Comparison of ENCODE assay signal across 11 cellular contexts in the genomic region with DNA sequence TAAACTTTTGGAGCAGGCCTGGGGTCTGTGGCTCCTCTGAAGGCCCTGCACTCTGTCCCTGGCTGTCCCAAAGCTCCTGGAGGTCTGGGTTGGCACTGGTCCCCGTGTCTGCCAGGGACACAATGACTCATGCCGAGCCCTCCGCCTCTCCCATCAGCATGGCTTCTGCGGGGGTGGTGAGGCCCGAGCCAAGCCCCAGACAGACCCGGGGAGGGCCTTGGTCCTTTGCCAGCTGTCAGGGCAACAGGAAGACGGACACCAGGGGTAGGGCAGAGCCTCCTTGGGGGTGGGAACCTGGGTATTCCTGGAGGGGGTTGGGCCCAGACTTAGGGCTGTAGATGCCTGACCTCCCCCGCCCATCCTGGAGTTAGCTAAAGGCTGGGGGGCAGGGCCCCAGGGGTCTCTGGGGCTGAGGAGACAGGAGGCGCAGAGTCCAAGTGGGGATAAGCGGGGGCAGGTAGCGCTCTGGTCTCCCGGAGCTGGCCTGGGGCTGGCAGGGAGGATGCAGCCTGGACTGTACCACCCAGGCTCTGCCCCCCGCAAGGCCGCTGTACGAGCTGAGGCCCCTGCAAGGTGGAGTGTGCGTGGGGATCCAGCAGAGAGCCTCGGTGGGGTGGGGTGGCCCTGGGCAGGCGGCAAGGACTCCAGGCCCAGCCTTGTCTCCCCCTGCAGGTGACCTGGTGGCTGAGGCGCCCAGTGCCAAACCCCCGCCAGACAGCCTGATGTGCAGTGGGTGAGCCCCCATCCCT. TPM values are rescaled to one million over a fixed set of nuclear protein-coding genes. Genes with fewer than 3 reads are reported as not detected.
DNase-seq lines count a peak whose midpoint lies in the region; ATAC-seq, FAIRE-seq and TF ChIP-seq lines count a peak whose summit lies in the region.
"Had no signal": no experiment of that assay in that cellular context is flagged by ENCODE, and none has a peak within 500 bp of the region (broad histone marks: within the 10 kb centered on the region; RNA-seq: fewer than 3 reads in every experiment).

No MANE protein-coding gene starts in this region.

- H3K9me3 ChIP-seq in IMR-90 (ENCODE audit: control insufficient read depth, insufficient read depth, low read length) (no peaks in the 10 kb centered on the region), HepG2 (ENCODE audit: low read length) (no peaks in the 10 kb centered on the region)

- no peak overlapping the region for H3K56ac ChIP-seq in IMR-90 (ENCODE audit: extremely low read depth, insufficient read depth, low read length)

- no peak overlapping the region for H3K27ac Mint-ChIP-seq in activated CD8-positive, alpha-beta memory T cell treated with anti-CD3 and anti-CD28 coated beads, Interleukin-2, amount 10 ng/mL, durations not matched to agents 7 days and 5 days
- H3K27ac Mint-ChIP-seq: CD4-positive, alpha-beta T cell had no signal

- DNase-seq in A172 (ENCODE audit: low spot score): peak; percentile 88
- DNase-seq in IMR-90: peak; percentile 85
- peak in 13 of 61 donors; percentile 23 to 69 (median 35) for DNase-seq in caudate nucleus (lab: John Stamatoyannopoulos, UW)
- peak; percentile 24 for DNase-seq in HepG2 (ENCODE audit: low spot score)
- no peak for DNase-seq in activated effector memory CD4-positive, alpha-beta T cell treated with anti-CD3 and anti-CD28 coated beads, Interleukin-2, amount 50 U/mL, for 16 hours
- no peak for DNase-seq in GM19240 (ENCODE audit: insufficient read length, low spot score)
- DNase-seq in activated CD8-positive, alpha-beta memory T cell treated with anti-CD3 and anti-CD28 coated beads, Interleukin-2, amount 10 ng/mL, durations not matched to agents 7 days and 5 days: no peak
- DNase-seq: CD4-positive, alpha-beta T cell had no signal

- H4K8ac ChIP-seq in IMR-90 (ENCODE audit: low read depth in 2 of 2, low read length in 2 of 2): no peak overlapping the region

- TF ChIP-seq POLR2A in IMR-90 (IDR thresholded peaks at IDR 0.05; ENCODE audit: low read depth, low read length): no peak
- TF ChIP-seq POLR2A in HepG2 (IDR thresholded peaks at IDR 0.05; ENCODE audit: insufficient read depth in 1 of 2, low read depth in 2 of 2, low read length in 2 of 2): no peak

- no peak overlapping the region for H2BK15ac ChIP-seq in IMR-90 (ENCODE audit: low read depth, low read length)

- no TSS peak for BruUV-seq in IMR-90 (replicated peaks; lab: Mats Ljungman, UMichigan)
- no TSS peak for BruUV-seq in HepG2 (replicated peaks; lab: Mats Ljungman, UMichigan)

- no peaks in the 10 kb centered on the region for H3K36me3 Mint-ChIP-seq in activated CD8-positive, alpha-beta memory T cell treated with anti-CD3 and anti-CD28 coated beads, Interleukin-2, amount 10 ng/mL, durations not matched to agents 7 days and 5 days

- H3K79me2 ChIP-seq in HepG2 (ENCODE audit: insufficient read depth, low read length): no peaks in the 10 kb centered on the region

- ATAC-seq in IMR-90 (ENCODE audit: low read depth): peak; percentile 89
- ATAC-seq in HepG2: peak; percentile 56
- no peak for ATAC-seq in HG03095 (IDR thresholded peaks at IDR 0.05; ENCODE audit: unreplicated experiment)
- no peak for ATAC-seq in activated CD8-positive, alpha-beta memory T cell treated with anti-CD3 and anti-CD28 coated beads, Interleukin-2, amount 10 ng/mL, durations not matched to agents 7 days and 5 days

- no peak overlapping the region for H3K14ac ChIP-seq in IMR-90 (replicated peaks; ENCODE audit: low read depth, low read length)

- 0 out of 4 replicates have a peak, but pooled peaks cover 0 to 10% of the 10 kb centered on the region in 2 experiments for H3K79me1 ChIP-seq in IMR-90 (ENCODE audit: low read depth in 1 of 2, low read length in 2 of 2)

- H3K27me3 ChIP-seq in IMR-90 (ENCODE audit: control insufficient read depth, insufficient read depth, low read length) (no peaks in the 10 kb centered on the region), HepG2 (ENCODE audit: control insufficient read depth in 1 of 2, insufficient read depth in 2 of 2, low read length in 2 of 2) (no peaks in the 10 kb centered on the region)

- POLR2A ChIA-PET in IMR-90 (lab: Charles Lee; ENCODE audit: unreplicated experiment): interaction anchor here (0.5 kb wide), 1 partner anchor 1096 kb away, joined by 5 read pairs; no protein-coding TSS in a partner anchor
- POLR2A ChIA-PET in HepG2 (lab: Yijun Ruan, JAX): no interaction called here

- no peak overlapping the region for H3K4me3 Mint-ChIP-seq in activated CD8-positive, alpha-beta memory T cell treated with anti-CD3 and anti-CD28 coated beads, Interleukin-2, amount 10 ng/mL, durations not matched to agents 7 days and 5 days
- H3K4me3 Mint-ChIP-seq: CD4-positive, alpha-beta T cell had no signal

- H3K4me1 ChIP-seq in IMR-90 (ENCODE audit: control insufficient read depth, insufficient read depth, low read length) (peaks cover 9% of the 10 kb centered on the region), HepG2 (ENCODE audit: insufficient read depth, low read length) (peaks cover 11% of the 10 kb centered on the region; the same call in 1 of the 2 replicates)

- no peaks in the 10 kb centered on the region for H3K27me3 Mint-ChIP-seq in activated CD8-positive, alpha-beta memory T cell treated with anti-CD3 and anti-CD28 coated beads, Interleukin-2, amount 10 ng/mL, durations not matched to agents 7 days and 5 days
- H3K27me3 Mint-ChIP-seq: CD4-positive, alpha-beta T cell had no signal

- peak overlapping the region; percentile 87 for H2AK9ac ChIP-seq in IMR-90 (replicated peaks; ENCODE audit: low read depth, low read length, poor library complexity)

- TF ChIP-seq EP300 in HepG2 (IDR thresholded peaks at IDR 0.05; ENCODE audit: low read depth in 2 of 2, low read length in 2 of 2) (no peak), HepG2 (CRISPR knock-in tag; IDR thresholded peaks at IDR 0.05; ENCODE audit: borderline replicate concordance) (no peak)

- H2AFZ ChIP-seq in IMR-90 (replicated peaks; ENCODE audit: low read length, poor library complexity) (peak overlapping the region; percentile 3), HepG2 (ENCODE audit: low read length) (no peak overlapping the region)

- in situ Hi-C loops in IMR-90 (cut with MboI; ENCODE audit: low sequenced_read_pairs): no loop called here
- in situ Hi-C loops in HepG2 (cut with HindIII; ENCODE audit: extremely low pct_ligation_motif_present, low pct_unique_long_range_greater_than_20kb): no loop called here

- H4K91ac ChIP-seq in IMR-90 (ENCODE audit: insufficient read depth, low read depth, low read length): no peak overlapping the region

- H3K27ac ChIP-seq in IMR-90 (ENCODE audit: insufficient read depth, low read length) (peak overlapping the region; percentile 3), caudate nucleus (ENCODE audit: low read depth, low read length) (peak overlapping the region; percentile 44), HepG2 (ENCODE audit: extremely low read length, insufficient read depth, low read length) (no peak overlapping the region)
- H3K27ac ChIP-seq: HL-60 had no signal

- TF ChIP-seq RAD21 in IMR-90 (IDR thresholded peaks at IDR 0.05; ENCODE audit: low read length): no peak
- TF ChIP-seq RAD21 in HepG2 (CRISPR knock-in tag; IDR thresholded peaks at IDR 0.05): peak; percentile 44; the same call in 1 of the 2 replicates

- H3K36me3 ChIP-seq in IMR-90 (ENCODE audit: control insufficient read depth, insufficient read depth, low read length) (peaks cover 76% of the 10 kb centered on the region), HepG2 (replicated peaks in 1 of 2; ENCODE audit: control insufficient read depth in 1 of 2, insufficient read depth in 2 of 2, low read length in 2 of 2) (peaks cover 24 to 54% of the 10 kb centered on the region in 2 experiments; a peak in 4 of 5 replicates)

- no peak overlapping the region for H3K18ac ChIP-seq in IMR-90 (ENCODE audit: low read depth, low read length)

- FAIRE-seq in HepG2 (lab: Jason Lieb, UNC): no peak

- H4K20me1 ChIP-seq in IMR-90 (ENCODE audit: insufficient read depth, low read length) (peaks cover 14% of the 10 kb centered on the region; the same call in 1 of the 2 replicates), HepG2 (ENCODE audit: insufficient read depth, low read length) (0 out of 2 replicates have a peak, but pooled peaks cover 4% of the 10 kb centered on the region)

- no peak overlapping the region for H3K9ac ChIP-seq in IMR-90 (ENCODE audit: low read depth, low read length)
- no peak overlapping the region for H3K9ac ChIP-seq in HepG2 (ENCODE audit: insufficient read depth, low read depth, low read length)

- H3K9me1 ChIP-seq in IMR-90 (ENCODE audit: insufficient read depth, low read length): no peaks in the 10 kb centered on the region

- intact Hi-C loops in IMR-90 (cut with micrococcal nuclease): no loop called here
- intact Hi-C loops in HepG2 (cut with micrococcal nuclease; ENCODE audit: unreplicated experiment): loop anchor here (5.0 kb wide), 1 partner anchor 60 kb away; no protein-coding TSS in a partner anchor

- H3K4ac ChIP-seq in IMR-90 (ENCODE audit: low read depth, low read length): no peak overlapping the region; the same call in 1 of the 2 replicates

- H2BK20ac ChIP-seq in IMR-90 (ENCODE audit: low read depth, low read length): no peak overlapping the region; the same call in 1 of the 2 replicates

- dilution Hi-C loops in IMR-90 (cut with HindIII; ENCODE audit: low sequenced_read_pairs, unreplicated experiment): no loop called here

- CTCF ChIA-PET in IMR-90 (lab: Yijun Ruan, JAX): no interaction called here
- CTCF ChIA-PET in HepG2 (lab: Yijun Ruan, JAX; ENCODE audit: low intra/inter-chr PET ratio, low total read pairs): no interaction called here
- CTCF ChIA-PET in activated CD8-positive, alpha-beta memory T cell treated with anti-CD3 and anti-CD28 coated beads, Interleukin-2, amount 10 ng/mL, durations not matched to agents 7 days and 5 days (lab: Charles Lee): interaction anchor here (0.7 kb wide), 1 partner anchor 74 kb away, joined by 3 read pairs; no protein-coding TSS in a partner anchor

- no peak overlapping the region for H3K4me3 ChIP-seq in IMR-90 (ENCODE audit: insufficient read depth, low read depth, low read length)
- no peak overlapping the region for H3K4me3 ChIP-seq in HepG2 (replicated peaks in 1 of 3; ENCODE audit: insufficient read depth in 1 of 3, low read depth in 2 of 3, low read length in 3 of 3)
- H3K4me3 ChIP-seq: skin epidermis had no signal

- H3K23ac ChIP-seq in IMR-90 (ENCODE audit: low read depth, low read length): no peak overlapping the region

- no peak overlapping the region for H2BK120ac ChIP-seq in IMR-90 (ENCODE audit: low read depth, low read length)

- WGBS in IMR-90 (ENCODE audit: extremely low coverage in 2 of 2, insufficient read length in 1 of 2), 2 experiments: 40% methylated on average over 9 of the region's 20 CpGs; no CpG with 5 or more reads in 1 of the 2 experiments
- 81% methylated on average over 10 of the region's 20 CpGs for WGBS in HepG2 (ENCODE audit: low lambda C conversion rate)

- H3K9me3 Mint-ChIP-seq in activated CD8-positive, alpha-beta memory T cell treated with anti-CD3 and anti-CD28 coated beads, Interleukin-2, amount 10 ng/mL, durations not matched to agents 7 days and 5 days (ENCODE audit: low read depth): no peaks in the 10 kb centered on the region
- H3K9me3 Mint-ChIP-seq: CD4-positive, alpha-beta T cell had no signal

- TF ChIP-seq CTCF in IMR-90 (conservative IDR thresholded peaks at IDR 0.05; ENCODE audit: low read depth, low read length): no peak
- peak; percentile 51 for TF ChIP-seq CTCF in HepG2 (CRISPR knock-in tag; IDR thresholded peaks at IDR 0.05)

- no peaks in the 10 kb centered on the region for H3K4me1 Mint-ChIP-seq in activated CD8-positive, alpha-beta memory T cell treated with anti-CD3 and anti-CD28 coated beads, Interleukin-2, amount 10 ng/mL, durations not matched to agents 7 days and 5 days

- H3K4me2 ChIP-seq in IMR-90 (ENCODE audit: low read depth, low read length) (no peak overlapping the region), HepG2 (ENCODE audit: low read depth, low read length) (no peak overlapping the region)

- no peak overlapping the region; the same call in 1 of the 2 replicates for H2AK5ac ChIP-seq in IMR-90 (ENCODE audit: low read depth, low read length)

- no peak overlapping the region for H4K5ac ChIP-seq in IMR-90 (ENCODE audit: low read depth, low read length)

- H2BK5ac ChIP-seq in IMR-90 (ENCODE audit: low read depth, low read length, poor library complexity, severe bottlenecking): peak overlapping the region; percentile 40

RNA-seq across cellular contexts. Expression of a gene that starts 16.4 kb away (rescaled TPM):
- 13.6 and 17.5 TPM in 2 replicates for total RNA-seq in A172 (2014; rRNA removed; shearing (Covaris generic))
- total RNA-seq in IMR-90 (2012; rRNA removed) (11.4 and 14.0 TPM in 2 replicates), HepG2 (2016; rRNA removed; fragmentation: Illumina TruSeq; extraction: Trizol) (23.5 and 24.7 TPM in 2 replicates)
- polyA plus RNA-seq in IMR-90 (2012; rRNA removed) (33.1 and 36.7 TPM in 2 replicates), HepG2 (2011; rRNA removed) (19.2 and 28.3 TPM in 2 replicates)
- polyA plus RNA-seq in IMR-90 (2012; cell fraction: cytosol; rRNA removed): 28.6 and 35.9 TPM in 2 replicates
- polyA plus RNA-seq in IMR-90 (2012; cell fraction: nucleus; rRNA removed; ENCODE audit: low replicate concordance): 86.5 and 151 TPM in 2 replicates
- total RNA-seq in HepG2 (2016; cell fraction: cytosol; rRNA removed; fragmentation: Illumina TruSeq; extraction: Trizol; ENCODE audit: low read depth): 6.6 and 7.1 TPM in 2 replicates
- total RNA-seq in HepG2 (2016; cell fraction: insoluble cytoplasmic fraction; rRNA removed; fragmentation: Illumina TruSeq; extraction: Trizol): 21.9 and 25.6 TPM in 2 replicates
- total RNA-seq in HepG2 (2016; cell fraction: membrane; rRNA removed; fragmentation: Illumina TruSeq; extraction: Trizol): 11.7 and 15.8 TPM in 2 replicates
- 22.3 and 22.5 TPM in 2 replicates for total RNA-seq in HepG2 (2016; cell fraction: nucleus; rRNA removed; fragmentation: Illumina TruSeq; extraction: Trizol)
- 18.9 and 22.1 TPM in 2 replicates for polyA plus RNA-seq in HepG2 (2011; cell fraction: cytosol; rRNA removed)
- polyA plus RNA-seq in HepG2 (2011; cell fraction: nucleus; rRNA removed): 51.5 and 61.7 TPM in 2 replicates
- polyA plus RNA-seq in HepG2 (2012): 16.6 and 23.7 TPM in 2 replicates
- 6.6 and 8.0 TPM in 2 replicates for polyA plus RNA-seq in HepG2 (2016; cell fraction: cytosol; fragmentation: Illumina TruSeq; extraction: Trizol; ENCODE audit: low read depth)
- polyA plus RNA-seq in HepG2 (2016; cell fraction: insoluble cytoplasmic fraction; fragmentation: Illumina TruSeq; extraction: Trizol; ENCODE audit: low read depth): 37.8 and 38.4 TPM in 2 replicates
- polyA plus RNA-seq in HepG2 (2016; cell fraction: membrane; fragmentation: Illumina TruSeq; extraction: Trizol; ENCODE audit: low read depth): 14.2 and 18.7 TPM in 2 replicates
- 70.5 and 72.7 TPM in 2 replicates for polyA plus RNA-seq in HepG2 (2016; cell fraction: nucleus; fragmentation: Illumina TruSeq; extraction: Trizol; ENCODE audit: insufficient read depth, low read depth)
- polyA minus RNA-seq in HepG2 (2011; rRNA and poly(A)+ RNA removed; ENCODE audit: low replicate concordance): 26.1 and 71.1 TPM in 2 replicates
- 10.4 and 12.3 TPM in 2 replicates for polyA minus RNA-seq in HepG2 (2011; cell fraction: cytosol; rRNA and poly(A)+ RNA removed)
- 31.2 and 34.2 TPM in 2 replicates for polyA minus RNA-seq in HepG2 (2011; cell fraction: nucleus; rRNA and poly(A)+ RNA removed)
- 10 to 100 TPM; 64.2 to 69.3 TPM for total RNA-seq in activated CD8-positive, alpha-beta memory T cell treated with anti-CD3 and anti-CD28 coated beads, Interleukin-2, amount 10 ng/mL, durations not matched to agents 7 days and 5 days

RNA-seq across cellular contexts. Expression of a gene that starts 18.3 kb away (rescaled TPM):
- total RNA-seq in A172 (2014; rRNA removed; shearing (Covaris generic)): 6.9 and 8.0 TPM in 2 replicates
- 1.8 and 1.9 TPM in 2 replicates for total RNA-seq in IMR-90 (2012; rRNA removed)
- 19.2 and 20.0 TPM in 2 replicates for polyA plus RNA-seq in IMR-90 (2012; rRNA removed)
- 7.8 and 17.2 TPM in 2 replicates for polyA plus RNA-seq in IMR-90 (2012; cell fraction: cytosol; rRNA removed)
- 80.3 and 166 TPM in 2 replicates for polyA plus RNA-seq in IMR-90 (2012; cell fraction: nucleus; rRNA removed; ENCODE audit: low replicate concordance)
- total RNA-seq in HepG2 (2016; rRNA removed; fragmentation: Illumina TruSeq; extraction: Trizol): 1.7 and 2.8 TPM in 2 replicates
- 1.9 and 2.4 TPM in 2 replicates for total RNA-seq in HepG2 (2016; cell fraction: cytosol; rRNA removed; fragmentation: Illumina TruSeq; extraction: Trizol; ENCODE audit: low read depth)
- total RNA-seq in HepG2 (2016; cell fraction: insoluble cytoplasmic fraction; rRNA removed; fragmentation: Illumina TruSeq; extraction: Trizol): 1.6 and 3.3 TPM in 2 replicates
- total RNA-seq in HepG2 (2016; cell fraction: membrane; rRNA removed; fragmentation: Illumina TruSeq; extraction: Trizol): 1.7 and 2.8 TPM in 2 replicates
- total RNA-seq in HepG2 (2016; cell fraction: nucleus; rRNA removed; fragmentation: Illumina TruSeq; extraction: Trizol): 4.9 and 6.0 TPM in 2 replicates
- 10.1 and 13.9 TPM in 2 replicates for polyA plus RNA-seq in HepG2 (2011; rRNA removed)
- 2.2 and 3.2 TPM in 2 replicates for polyA plus RNA-seq in HepG2 (2011; cell fraction: cytosol; rRNA removed)
- polyA plus RNA-seq in HepG2 (2011; cell fraction: nucleus; rRNA removed): 132 and 157 TPM in 2 replicates
- polyA plus RNA-seq in HepG2 (2012): 16.0 and 35.4 TPM in 2 replicates
- 0.21 and 0.24 TPM in 2 replicates for polyA plus RNA-seq in HepG2 (2016; cell fraction: cytosol; fragmentation: Illumina TruSeq; extraction: Trizol; ENCODE audit: low read depth)
- polyA plus RNA-seq in HepG2 (2016; cell fraction: insoluble cytoplasmic fraction; fragmentation: Illumina TruSeq; extraction: Trizol; ENCODE audit: low read depth): 3.6 and 5.0 TPM in 2 replicates
- polyA plus RNA-seq in HepG2 (2016; cell fraction: membrane; fragmentation: Illumina TruSeq; extraction: Trizol; ENCODE audit: low read depth): 0.60 and 0.72 TPM in 2 replicates
- polyA plus RNA-seq in HepG2 (2016; cell fraction: nucleus; fragmentation: Illumina TruSeq; extraction: Trizol; ENCODE audit: insufficient read depth, low read depth): 27.6 and 31.1 TPM in 2 replicates
- 11.3 and 13.5 TPM in 2 replicates for polyA minus RNA-seq in HepG2 (2011; rRNA and poly(A)+ RNA removed; ENCODE audit: low replicate concordance)
- polyA minus RNA-seq in HepG2 (2011; cell fraction: cytosol; rRNA and poly(A)+ RNA removed): 7.8 and 10.2 TPM in 2 replicates
- 15.5 and 17.8 TPM in 2 replicates for polyA minus RNA-seq in HepG2 (2011; cell fraction: nucleus; rRNA and poly(A)+ RNA removed)
- 10 to 100 TPM; 20.2 to 24.4 TPM for total RNA-seq in activated CD8-positive, alpha-beta memory T cell treated with anti-CD3 and anti-CD28 coated beads, Interleukin-2, amount 10 ng/mL, durations not matched to agents 7 days and 5 days

RNA-seq across cellular contexts. Expression of a gene that starts 37.0 kb away (rescaled TPM):
- total RNA-seq in A172 (2014; rRNA removed; shearing (Covaris generic)): 6.6 and 6.8 TPM in 2 replicates
- 4.3 and 5.3 TPM in 2 replicates for total RNA-seq in IMR-90 (2012; rRNA removed)
- polyA plus RNA-seq in IMR-90 (2012; rRNA removed): 10.3 and 11.4 TPM in 2 replicates
- polyA plus RNA-seq in IMR-90 (2012; cell fraction: cytosol; rRNA removed): 5.7 and 6.6 TPM in 2 replicates
- 20.1 and 26.9 TPM in 2 replicates for polyA plus RNA-seq in IMR-90 (2012; cell fraction: nucleus; rRNA removed; ENCODE audit: low replicate concordance)
- 5.0 and 8.4 TPM in 2 replicates for total RNA-seq in HepG2 (2016; rRNA removed; fragmentation: Illumina TruSeq; extraction: Trizol)
- total RNA-seq in HepG2 (2016; cell fraction: cytosol; rRNA removed; fragmentation: Illumina TruSeq; extraction: Trizol; ENCODE audit: low read depth): 4.7 TPM in 2 replicates
- total RNA-seq in HepG2 (2016; cell fraction: insoluble cytoplasmic fraction; rRNA removed; fragmentation: Illumina TruSeq; extraction: Trizol): 3.7 and 7.0 TPM in 2 replicates
- 6.0 and 6.1 TPM in 2 replicates for total RNA-seq in HepG2 (2016; cell fraction: membrane; rRNA removed; fragmentation: Illumina TruSeq; extraction: Trizol)
- total RNA-seq in HepG2 (2016; cell fraction: nucleus; rRNA removed; fragmentation: Illumina TruSeq; extraction: Trizol): 13.3 and 16.0 TPM in 2 replicates
- 4.2 and 4.9 TPM in 2 replicates for polyA plus RNA-seq in HepG2 (2011; rRNA removed)
- polyA plus RNA-seq in HepG2 (2011; cell fraction: cytosol; rRNA removed): 2.4 and 3.4 TPM in 2 replicates
- 23.5 and 23.6 TPM in 2 replicates for polyA plus RNA-seq in HepG2 (2011; cell fraction: nucleus; rRNA removed)
- 16.1 and 16.9 TPM in 2 replicates for polyA plus RNA-seq in HepG2 (2012)
- 1.1 TPM in 2 replicates for polyA plus RNA-seq in HepG2 (2016; cell fraction: cytosol; fragmentation: Illumina TruSeq; extraction: Trizol; ENCODE audit: low read depth)
- polyA plus RNA-seq in HepG2 (2016; cell fraction: insoluble cytoplasmic fraction; fragmentation: Illumina TruSeq; extraction: Trizol; ENCODE audit: low read depth): 11.0 and 15.9 TPM in 2 replicates
- polyA plus RNA-seq in HepG2 (2016; cell fraction: membrane; fragmentation: Illumina TruSeq; extraction: Trizol; ENCODE audit: low read depth): 2.6 and 2.7 TPM in 2 replicates
- 43.2 and 47.1 TPM in 2 replicates for polyA plus RNA-seq in HepG2 (2016; cell fraction: nucleus; fragmentation: Illumina TruSeq; extraction: Trizol; ENCODE audit: insufficient read depth, low read depth)
- 7.5 and 11.1 TPM in 2 replicates for polyA minus RNA-seq in HepG2 (2011; rRNA and poly(A)+ RNA removed; ENCODE audit: low replicate concordance)
- polyA minus RNA-seq in HepG2 (2011; cell fraction: cytosol; rRNA and poly(A)+ RNA removed): 7.5 and 8.3 TPM in 2 replicates
- polyA minus RNA-seq in HepG2 (2011; cell fraction: nucleus; rRNA and poly(A)+ RNA removed): 16.2 and 18.8 TPM in 2 replicates
- 10 to 100 TPM; 54.1 to 68.0 TPM for total RNA-seq in activated CD8-positive, alpha-beta memory T cell treated with anti-CD3 and anti-CD28 coated beads, Interleukin-2, amount 10 ng/mL, durations not matched to agents 7 days and 5 days

Comparison
In these comparisons a context has a peak if more than half of its experiments do, and no peak if none do; other contexts are left out.
1. DNase-seq: peak in A172 (single experiment), IMR-90 (single experiment) and HepG2 (single experiment); none in activated effector memory CD4-positive, alpha-beta T cell treated with anti-CD3 and anti-CD28 coated beads, Interleukin-2, amount 50 U/mL, for 16 hours (single experiment), GM19240 (single experiment) and activated CD8-positive, alpha-beta memory T cell treated with anti-CD3 and anti-CD28 coated beads, Interleukin-2, amount 10 ng/mL, durations not matched to agents 7 days and 5 days (single experiment).
2. ATAC-seq: peak in IMR-90 (single experiment) and HepG2 (single experiment); none in HG03095 (single experiment) and activated CD8-positive, alpha-beta memory T cell treated with anti-CD3 and anti-CD28 coated beads, Interleukin-2, amount 10 ng/mL, durations not matched to agents 7 days and 5 days (single experiment).